In the genomic region with DNA sequence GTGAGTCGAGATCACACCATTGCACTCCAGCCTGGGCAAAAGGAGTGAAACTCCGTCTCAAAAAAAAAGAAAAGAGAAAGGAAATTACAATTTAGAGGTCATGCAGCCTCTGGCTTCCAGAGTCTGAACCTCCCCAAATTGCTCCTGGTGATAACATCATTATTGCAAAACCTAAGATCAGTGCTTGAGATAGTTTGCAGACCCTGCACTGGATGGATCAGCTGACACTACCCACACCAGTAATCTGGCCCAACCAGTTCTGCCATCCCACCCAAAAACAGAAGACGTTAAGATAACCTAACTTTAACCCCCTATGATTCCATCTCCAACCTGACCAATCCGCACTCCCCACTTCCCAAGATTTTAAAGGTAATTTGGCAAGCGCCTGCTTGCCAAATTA, we compare ENCODE assay signal across 27 cellular contexts.
"Had no signal": no experiment of that assay in that cellular context is flagged by ENCODE, and none has a peak within 500 bp of the region (broad histone marks: within the 10 kb centered on the region; RNA-seq: fewer than 3 reads in every experiment).

No MANE protein-coding gene starts in this region.

- DNase-seq: activated CD4-positive, alpha-beta memory T cell treated with anti-CD3 and anti-CD28 coated beads for 36 hours; activated CD4-positive, alpha-beta T cell treated with anti-CD3 and anti-CD28 coated beads for 36 hours; activated CD4-positive, alpha-beta T cell treated with anti-CD3 and anti-CD28 coated beads, Interleukin-2, amount 10 ng/mL, durations not matched to agents 24 days and 14 days; activated CD4-positive, CD25-positive, alpha-beta regulatory T cell; activated CD4-positive, CD25-positive, alpha-beta regulatory T cell treated with anti-CD3 and anti-CD28 coated beads, Interleukin-2, amount 50 U/mL, for 72 hours; activated CD8-positive, alpha-beta memory T cell treated with anti-CD3 and anti-CD28 coated beads, Interleukin-2, amount 10 ng/mL, durations not matched to agents 7 days and 5 days; activated CD8-positive, alpha-beta memory T cell treated with anti-CD3 and anti-CD28 coated beads, Interleukin-2, amount 50 U/mL, for 4 hours; activated CD8-positive, alpha-beta T cell treated with anti-CD3 and anti-CD28 coated beads, Interleukin-2, amount 10 ng/mL, durations not matched to agents 7 days and 5 days; activated effector memory CD4-positive, alpha-beta T cell treated with anti-CD3 and anti-CD28 coated beads, Interleukin-2, amount 50 U/mL, for 16 hours; activated naive CD4-positive, alpha-beta T cell treated with anti-CD3 and anti-CD28 coated beads, Interleukin-2, amount 50 U/mL, for 16 hours; activated T-cell treated with anti-CD3 and anti-CD28 coated beads, Interleukin-2, amount 50 U/mL, for 1 hour; activated T-cell treated with anti-CD3 and anti-CD28 coated beads, Interleukin-2, amount 50 U/mL, for 48 hours; amniotic stem cell; anterior cingulate cortex; brain microvascular endothelial cell; dorsolateral prefrontal cortex; effector memory CD4-positive, alpha-beta T cell; endodermal cell; foreskin fibroblast; T-helper 2 cell had no signal

- H3K27me3 ChIP-seq: brain microvascular endothelial cell, dorsolateral prefrontal cortex had no signal

- H3K27ac Mint-ChIP-seq: activated CD4-positive, alpha-beta memory T cell treated with anti-CD3 and anti-CD28 coated beads for 36 hours; activated CD4-positive, alpha-beta T cell treated with anti-CD3 and anti-CD28 coated beads for 36 hours; activated CD4-positive, alpha-beta T cell treated with anti-CD3 and anti-CD28 coated beads, Interleukin-2, amount 10 ng/mL, durations not matched to agents 24 days and 14 days; activated CD8-positive, alpha-beta memory T cell treated with anti-CD3 and anti-CD28 coated beads, Interleukin-2, amount 10 ng/mL, durations not matched to agents 7 days and 5 days; activated CD8-positive, alpha-beta T cell treated with anti-CD3 and anti-CD28 coated beads, Interleukin-2, amount 10 ng/mL, durations not matched to agents 7 days and 5 days; activated naive CD8-positive, alpha-beta T cell; activated T-helper 1 cell treated with anti-CD3 and anti-CD28 coated beads, Interleukin-12 subunit alpha, Interleukin-12 subunit beta, Interleukin-2, Interleukin-4 antibody, amounts not matched to agents 30 ng/mL and 10 ng/mL and 1 ng/mL, durations not matched to agents 14 hours and 24 hours and 36 hours; activated T-helper 2 cell treated with anti-CD3 and anti-CD28 coated beads, Interferon-gamma antibody, Interleukin-2, Interleukin-4, amounts not matched to agents 10 μg/mL and 5 μg/mL and 100 μg/mL, durations not matched to agents 14 hours and 24 hours and 36 hours; dendritic cell treated with granulocyte-macrophage colony-stimulating factor and Interleukin-4, amounts not matched to agents 40 ng/mL and 50 ng/mL, for 4 days; endodermal cell had no signal

- H3K27ac ChIP-seq: brain microvascular endothelial cell, coronary artery, dorsolateral prefrontal cortex had no signal

- H3K4me3 ChIP-seq: coronary artery, dorsolateral prefrontal cortex had no signal

- H3K36me3 ChIP-seq: brain microvascular endothelial cell had no signal

- H3K4me3 Mint-ChIP-seq: activated CD4-positive, alpha-beta memory T cell treated with anti-CD3 and anti-CD28 coated beads for 36 hours; activated CD4-positive, alpha-beta T cell treated with anti-CD3 and anti-CD28 coated beads for 36 hours; activated CD4-positive, alpha-beta T cell treated with anti-CD3 and anti-CD28 coated beads, Interleukin-2, amount 10 ng/mL, durations not matched to agents 24 days and 14 days; activated CD8-positive, alpha-beta memory T cell treated with anti-CD3 and anti-CD28 coated beads, Interleukin-2, amount 10 ng/mL, durations not matched to agents 7 days and 5 days; activated CD8-positive, alpha-beta T cell treated with anti-CD3 and anti-CD28 coated beads, Interleukin-2, amount 10 ng/mL, durations not matched to agents 7 days and 5 days; activated naive CD8-positive, alpha-beta T cell; activated T-helper 1 cell treated with anti-CD3 and anti-CD28 coated beads, Interleukin-12 subunit alpha, Interleukin-12 subunit beta, Interleukin-2, Interleukin-4 antibody, amounts not matched to agents 30 ng/mL and 10 ng/mL and 1 ng/mL, durations not matched to agents 14 hours and 24 hours and 36 hours; central memory CD8-positive, alpha-beta T cell; dendritic cell treated with granulocyte-macrophage colony-stimulating factor and Interleukin-4, amounts not matched to agents 40 ng/mL and 50 ng/mL, for 4 days; endodermal cell had no signal

- H3K4me1 Mint-ChIP-seq: central memory CD8-positive, alpha-beta T cell had no signal

- H3K36me3 Mint-ChIP-seq: activated CD8-positive, alpha-beta memory T cell treated with anti-CD3 and anti-CD28 coated beads, Interleukin-2, amount 10 ng/mL, durations not matched to agents 7 days and 5 days had no signal

- H3K9me3 Mint-ChIP-seq: activated CD4-positive, alpha-beta memory T cell treated with anti-CD3 and anti-CD28 coated beads for 36 hours; activated CD4-positive, alpha-beta T cell treated with anti-CD3 and anti-CD28 coated beads, Interleukin-2, amount 10 ng/mL, durations not matched to agents 24 days and 14 days; activated T-helper 1 cell treated with anti-CD3 and anti-CD28 coated beads, Interleukin-12 subunit alpha, Interleukin-12 subunit beta, Interleukin-2, Interleukin-4 antibody, amounts not matched to agents 30 ng/mL and 10 ng/mL and 1 ng/mL, durations not matched to agents 14 hours and 24 hours and 36 hours; activated T-helper 2 cell treated with anti-CD3 and anti-CD28 coated beads, Interferon-gamma antibody, Interleukin-2, Interleukin-4, amounts not matched to agents 10 μg/mL and 5 μg/mL and 100 μg/mL, durations not matched to agents 14 hours and 24 hours and 36 hours; central memory CD8-positive, alpha-beta T cell; dendritic cell treated with granulocyte-macrophage colony-stimulating factor and Interleukin-4, amounts not matched to agents 40 ng/mL and 50 ng/mL, for 4 days; endodermal cell had no signal

- H3K27me3 Mint-ChIP-seq: activated CD4-positive, alpha-beta memory T cell treated with anti-CD3 and anti-CD28 coated beads for 36 hours; activated CD4-positive, alpha-beta T cell treated with anti-CD3 and anti-CD28 coated beads for 36 hours; activated CD4-positive, alpha-beta T cell treated with anti-CD3 and anti-CD28 coated beads, Interleukin-2, amount 10 ng/mL, durations not matched to agents 24 days and 14 days; activated CD8-positive, alpha-beta memory T cell treated with anti-CD3 and anti-CD28 coated beads, Interleukin-2, amount 10 ng/mL, durations not matched to agents 7 days and 5 days; activated naive CD8-positive, alpha-beta T cell; central memory CD8-positive, alpha-beta T cell; dendritic cell treated with granulocyte-macrophage colony-stimulating factor and Interleukin-4, amounts not matched to agents 40 ng/mL and 50 ng/mL, for 4 days had no signal

- ATAC-seq: activated CD4-positive, alpha-beta T cell treated with anti-CD3 and anti-CD28 coated beads for 36 hours; activated CD8-positive, alpha-beta memory T cell treated with anti-CD3 and anti-CD28 coated beads, Interleukin-2, amount 10 ng/mL, durations not matched to agents 7 days and 5 days; activated CD8-positive, alpha-beta T cell treated with anti-CD3 and anti-CD28 coated beads, Interleukin-2, amount 10 ng/mL, durations not matched to agents 7 days and 5 days; esophagus mucosa had no signal
